35 cellular contexts compared by ENCODE assay signal in genomic region chr2:194720461-194720860, GRCh38.
"Had no signal": no experiment of that assay in that cellular context is flagged by ENCODE, and none has a peak within 500 bp of the region (broad histone marks: within the 10 kb centered on the region; RNA-seq: fewer than 3 reads in every experiment).

No MANE protein-coding gene starts in this region.

- H3K9ac ChIP-seq: KMS-11 had no signal

- DNase-seq: Karpas-422, Kasumi-1, KG1, MG63, MM.1S, MV-4-11, NCI-H1048, NCI-H1092, NCI-H1092 treated with DMSO at 0.1 percent for 48 hours, NCI-H1105, NCI-H1105 treated with DMSO at 0.1 percent for 48 hours, NCI-H1417, NCI-H1417 treated with DMSO at 0.1 percent for 48 hours, NCI-H1436, NCI-H1436 treated with DMSO at 0.1 percent for 48 hours, NCI-H146, NCI-H1694, NCI-H1694 treated with DMSO at 0.1 percent for 48 hours, NCI-H187, NCI-H187 treated with DMSO at 0.1 percent for 48 hours, NCI-H1930, NCI-H2029, NCI-H2029 treated with DMSO at 0.1 percent for 48 hours, NCI-H2081, NCI-H2081 treated with DMSO at 0.1 percent for 48 hours, NCI-H2107, NCI-H2171, NCI-H2171 treated with DMSO at 0.1 percent for 48 hours, NCI-H2227 treated with DMSO at 0.1 percent for 48 hours, NCI-H226, NCI-H345, NCI-H446, NCI-H446 treated with DMSO at 0.1 percent for 48 hours, NCI-H510A treated with DMSO at 0.1 percent for 48 hours had no signal

- H3K4me3 ChIP-seq: MG63 had no signal

- H3K36me3 ChIP-seq: MG63 had no signal

- H3K4me2 ChIP-seq: KMS-11 had no signal

- H3K9me3 ChIP-seq: MG63 had no signal

- H3K27ac ChIP-seq: KMS-11 had no signal

- H3K27me3 ChIP-seq: MG63 had no signal
